ENCODE assay signal across 9 cellular contexts in the genomic region with DNA sequence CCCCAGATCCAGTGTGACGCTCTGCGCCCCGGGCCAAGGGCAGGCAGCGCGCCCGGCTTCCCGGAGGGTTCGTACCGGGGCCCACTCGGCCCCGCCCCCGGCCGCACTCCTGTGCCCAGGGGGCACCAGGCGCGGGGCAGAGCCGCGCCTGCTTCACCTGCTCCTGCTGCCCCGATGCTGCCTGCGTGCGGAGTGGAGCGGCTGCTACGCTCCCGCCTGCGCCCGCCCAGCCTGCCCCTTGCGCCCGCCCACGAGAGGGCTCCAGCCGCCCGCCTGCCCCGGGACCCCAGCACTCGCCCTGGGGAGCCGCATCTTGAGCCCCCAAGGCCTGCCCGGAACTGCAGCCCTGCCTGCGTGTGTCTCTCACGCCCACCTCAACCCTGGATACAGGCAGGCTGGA. TPM values are rescaled to one million over a fixed set of nuclear protein-coding genes. Genes with fewer than 3 reads are reported as not detected.
"Had no signal": no experiment of that assay in that cellular context is flagged by ENCODE, and none has a peak within 500 bp of the region (broad histone marks: within the 10 kb centered on the region; RNA-seq: fewer than 3 reads in every experiment).

A gene with protein sequence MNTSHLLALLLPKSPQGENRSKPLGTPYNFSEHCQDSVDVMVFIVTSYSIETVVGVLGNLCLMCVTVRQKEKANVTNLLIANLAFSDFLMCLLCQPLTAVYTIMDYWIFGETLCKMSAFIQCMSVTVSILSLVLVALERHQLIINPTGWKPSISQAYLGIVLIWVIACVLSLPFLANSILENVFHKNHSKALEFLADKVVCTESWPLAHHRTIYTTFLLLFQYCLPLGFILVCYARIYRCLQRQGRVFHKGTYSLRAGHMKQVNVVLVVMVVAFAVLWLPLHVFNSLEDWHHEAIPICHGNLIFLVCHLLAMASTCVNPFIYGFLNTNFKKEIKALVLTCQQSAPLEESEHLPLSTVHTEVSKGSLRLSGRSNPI (minus strand): TSS at position 194 of the 400 bp plus-strand sequence. CDS start 3,323 bp downstream, outside the sequence.

RNA-seq across cellular contexts. Expression of the gene that starts here (rescaled TPM):
- total RNA-seq: activated CD4-positive, alpha-beta memory T cell treated with anti-CD3 and anti-CD28 coated beads, Interleukin-2, amount 10 ng/mL, durations not matched to agents 7 days and 5 days; activated CD4-positive, alpha-beta T cell treated with anti-CD3 and anti-CD28 coated beads for 36 hours; activated CD8-positive, alpha-beta memory T cell treated with anti-CD3 and anti-CD28 coated beads for 36 hours; activated naive CD4-positive, alpha-beta T cell treated with anti-CD3 and anti-CD28 coated beads for 36 hours; activated T-helper 17 cell treated with anti-CD3 and anti-CD28 coated beads, Interleukin-2, amount 50 U/mL, for 72 hours; HepG2; MCF 10A; PC-3; T-helper 2 cell treated with Interferon-gamma antibody and Interleukin-4, amounts not matched to agents 100 ng/mL and 5 ng/mL, for 36 hours had no signal
- polyA plus RNA-seq: HepG2 had no signal
